In genomic region chr1:41762251-41762650, GRCh38 we compare ENCODE assay signal across 17 cellular contexts.
"Had no signal": no experiment of that assay in that cellular context is flagged by ENCODE, and none has a peak within 500 bp of the region (broad histone marks: within the 10 kb centered on the region; RNA-seq: fewer than 3 reads in every experiment).

No MANE protein-coding gene starts in this region.

- H3K4me3 ChIP-seq: gastrocnemius medialis, heart left ventricle had no signal

- H3K27ac Mint-ChIP-seq: activated CD8-positive, alpha-beta T cell treated with anti-CD3 and anti-CD28 coated beads, Interleukin-2, amount 10 ng/mL, durations not matched to agents 7 days and 5 days; stimulated activated memory B cell treated with anti-CD40 and anti-IgM and Interleukin-4, amounts not matched to agents 10 μg/mL and 1 μg/mL and 100 μg/mL, for 72 hours had no signal

- H3K4me3 Mint-ChIP-seq: activated CD8-positive, alpha-beta T cell treated with anti-CD3 and anti-CD28 coated beads, Interleukin-2, amount 10 ng/mL, durations not matched to agents 7 days and 5 days; immature natural killer cell; stimulated activated memory B cell treated with anti-CD40 and anti-IgM and Interleukin-4, amounts not matched to agents 10 μg/mL and 1 μg/mL and 100 μg/mL, for 72 hours had no signal

- H3K4me1 ChIP-seq: gastrocnemius medialis, parathyroid adenoma had no signal

- H3K27ac ChIP-seq: gastrocnemius medialis, heart left ventricle, neutrophil, parathyroid adenoma, VCaP had no signal

- H3K27me3 ChIP-seq: gastrocnemius medialis, heart left ventricle, neutrophil had no signal

- H3K36me3 Mint-ChIP-seq: stimulated activated memory B cell treated with anti-CD40 and anti-IgM and Interleukin-4, amounts not matched to agents 10 μg/mL and 1 μg/mL and 100 μg/mL, for 72 hours had no signal

- DNase-seq: activated CD4-positive, alpha-beta T cell treated with anti-CD3 and anti-CD28 coated beads for 4 hours; activated CD8-positive, alpha-beta memory T cell treated with anti-CD3 and anti-CD28 coated beads, Interleukin-2, amount 50 U/mL, for 4 hours; activated CD8-positive, alpha-beta T cell treated with anti-CD3 and anti-CD28 coated beads, Interleukin-2, amount 10 ng/mL, durations not matched to agents 7 days and 5 days; activated naive CD4-positive, alpha-beta T cell; aorta; cerebellar nuclear complex; dermis blood vessel endothelial cell; gastrocnemius medialis; retina; stimulated activated CD4-positive, alpha-beta T cell treated with anti-CD3 and anti-CD28 coated beads, Interleukin-2, amount 100 ng/mL, for 48 hours; T1000 had no signal

- H2AFZ ChIP-seq: parathyroid adenoma had no signal

- H3K9me3 ChIP-seq: gastrocnemius medialis, neutrophil had no signal

- H3K27me3 Mint-ChIP-seq: stimulated activated memory B cell treated with anti-CD40 and anti-IgM and Interleukin-4, amounts not matched to agents 10 μg/mL and 1 μg/mL and 100 μg/mL, for 72 hours had no signal

- H3K9me3 Mint-ChIP-seq: immature natural killer cell had no signal

- H3K79me2 ChIP-seq: parathyroid adenoma had no signal

- H3K36me3 ChIP-seq: gastrocnemius medialis, heart left ventricle, neutrophil had no signal

- H3K9ac ChIP-seq: parathyroid adenoma had no signal

- ATAC-seq: activated CD8-positive, alpha-beta T cell treated with anti-CD3 and anti-CD28 coated beads, Interleukin-2, amount 10 ng/mL, durations not matched to agents 7 days and 5 days; gastrocnemius medialis; stimulated activated memory B cell treated with anti-CD40 and anti-IgM and Interleukin-4, amounts not matched to agents 10 μg/mL and 1 μg/mL and 100 μg/mL, for 72 hours had no signal
